ENCODE assay signal across 26 cellular contexts in genomic region chr7:135884495-135885237, GRCh38.
"Had no signal": no experiment of that assay in that cellular context is flagged by ENCODE, and none has a peak within 500 bp of the region (broad histone marks: within the 10 kb centered on the region; RNA-seq: fewer than 3 reads in every experiment).

No MANE protein-coding gene starts in this region.

- DNase-seq: activated B cell treated with CpG ODN at 0.5 μM for 24 hours; activated CD4-positive, alpha-beta T cell treated with anti-CD3 and anti-CD28 coated beads for 1 hour; activated CD4-positive, alpha-beta T cell treated with anti-CD3 and anti-CD28 coated beads, Interleukin-2, amount 10 ng/mL, durations not matched to agents 24 days and 14 days; activated CD4-positive, alpha-beta T cell treated with anti-CD3 and anti-CD28 coated beads, Interleukin-2, amount 50 U/mL, for 48 hours; activated CD8-positive, alpha-beta memory T cell treated with anti-CD3 and anti-CD28 coated beads, Interleukin-2, amount 10 ng/mL, durations not matched to agents 7 days and 5 days; activated effector memory CD4-positive, alpha-beta T cell treated with Interleukin-2 at 50 U/mL for 16 hours; activated naive CD4-positive, alpha-beta T cell; activated T-cell treated with anti-CD3 and anti-CD28 coated beads, Interleukin-2, amount 50 U/mL, for 24 hours; amniotic stem cell; body of pancreas; Kasumi-1; KBM-7; NCI-H1048; NCI-H146; NCI-H187 treated with DMSO at 0.1 percent for 48 hours; NCI-H2081 treated with DMSO at 0.1 percent for 48 hours; NCI-H446; NCI-H524; Peyer's patch; SHP77 treated with DMSO at 0.1 percent for 48 hours; T-helper 17 cell; T-helper 9 cell had no signal

- H3K4me1 Mint-ChIP-seq: activated B cell treated with CpG ODN at 0.5 μM for 24 hours; activated CD4-positive, alpha-beta T cell treated with anti-CD3 and anti-CD28 coated beads, Interleukin-2, amount 10 ng/mL, durations not matched to agents 24 days and 14 days; activated naive CD4-positive, alpha-beta T cell treated with anti-CD3 and anti-CD28 coated beads, Interleukin-2, amount 50 U/mL, for 24 hours had no signal

- ATAC-seq: activated CD8-positive, alpha-beta memory T cell treated with anti-CD3 and anti-CD28 coated beads, Interleukin-2, amount 10 ng/mL, durations not matched to agents 7 days and 5 days; body of pancreas; T-helper 17 cell had no signal

- H3K27ac Mint-ChIP-seq: activated B cell treated with CpG ODN at 0.5 μM for 24 hours; activated CD4-positive, alpha-beta T cell treated with anti-CD3 and anti-CD28 coated beads, Interleukin-2, amount 10 ng/mL, durations not matched to agents 24 days and 14 days; activated CD8-positive, alpha-beta memory T cell treated with anti-CD3 and anti-CD28 coated beads, Interleukin-2, amount 10 ng/mL, durations not matched to agents 7 days and 5 days; activated naive CD4-positive, alpha-beta T cell treated with anti-CD3 and anti-CD28 coated beads, Interleukin-2, amount 50 U/mL, for 24 hours; activated T-cell treated with anti-CD3 and anti-CD28 coated beads, Interleukin-2, amount 50 U/mL, for 24 hours; activated T-helper 1 cell treated with anti-CD3 and anti-CD28 coated beads, Interleukin-12 subunit alpha, Interleukin-12 subunit beta, Interleukin-2, Interleukin-4 antibody, amounts not matched to agents 30 ng/mL and 10 ng/mL and 1 ng/mL, durations not matched to agents 14 hours and 24 hours and 36 hours; T-helper 17 cell had no signal

- H3K9me3 ChIP-seq: ascending aorta, body of pancreas, Peyer's patch had no signal

- H3K27me3 ChIP-seq: ascending aorta, body of pancreas, Peyer's patch had no signal

- H3K36me3 ChIP-seq: ascending aorta, Peyer's patch had no signal

- H3K36me3 Mint-ChIP-seq: activated CD8-positive, alpha-beta memory T cell treated with anti-CD3 and anti-CD28 coated beads, Interleukin-2, amount 10 ng/mL, durations not matched to agents 7 days and 5 days; activated naive CD4-positive, alpha-beta T cell treated with anti-CD3 and anti-CD28 coated beads, Interleukin-2, amount 50 U/mL, for 24 hours had no signal

- H3K4me3 Mint-ChIP-seq: activated B cell treated with CpG ODN at 0.5 μM for 24 hours; activated CD4-positive, alpha-beta T cell treated with anti-CD3 and anti-CD28 coated beads, Interleukin-2, amount 10 ng/mL, durations not matched to agents 24 days and 14 days; activated CD8-positive, alpha-beta memory T cell treated with anti-CD3 and anti-CD28 coated beads, Interleukin-2, amount 10 ng/mL, durations not matched to agents 7 days and 5 days; activated naive CD4-positive, alpha-beta T cell treated with anti-CD3 and anti-CD28 coated beads, Interleukin-2, amount 50 U/mL, for 24 hours; activated T-cell treated with anti-CD3 and anti-CD28 coated beads, Interleukin-2, amount 50 U/mL, for 24 hours; activated T-helper 1 cell treated with anti-CD3 and anti-CD28 coated beads, Interleukin-12 subunit alpha, Interleukin-12 subunit beta, Interleukin-2, Interleukin-4 antibody, amounts not matched to agents 30 ng/mL and 10 ng/mL and 1 ng/mL, durations not matched to agents 14 hours and 24 hours and 36 hours; T-helper 17 cell had no signal

- H3K4me1 ChIP-seq: ascending aorta, body of pancreas, Peyer's patch had no signal

- H3K9me3 Mint-ChIP-seq: activated B cell treated with CpG ODN at 0.5 μM for 24 hours; activated CD4-positive, alpha-beta T cell treated with anti-CD3 and anti-CD28 coated beads, Interleukin-2, amount 10 ng/mL, durations not matched to agents 24 days and 14 days; activated naive CD4-positive, alpha-beta T cell treated with anti-CD3 and anti-CD28 coated beads, Interleukin-2, amount 50 U/mL, for 24 hours; activated T-cell treated with anti-CD3 and anti-CD28 coated beads, Interleukin-2, amount 50 U/mL, for 24 hours; activated T-helper 1 cell treated with anti-CD3 and anti-CD28 coated beads, Interleukin-12 subunit alpha, Interleukin-12 subunit beta, Interleukin-2, Interleukin-4 antibody, amounts not matched to agents 30 ng/mL and 10 ng/mL and 1 ng/mL, durations not matched to agents 14 hours and 24 hours and 36 hours had no signal

- H3K4me3 ChIP-seq: ascending aorta, body of pancreas, Peyer's patch had no signal

- H3K27ac ChIP-seq: ascending aorta, body of pancreas, Peyer's patch, RWPE1 had no signal

- H3K27me3 Mint-ChIP-seq: activated CD4-positive, alpha-beta T cell treated with anti-CD3 and anti-CD28 coated beads, Interleukin-2, amount 10 ng/mL, durations not matched to agents 24 days and 14 days; activated CD8-positive, alpha-beta memory T cell treated with anti-CD3 and anti-CD28 coated beads, Interleukin-2, amount 10 ng/mL, durations not matched to agents 7 days and 5 days; activated T-cell treated with anti-CD3 and anti-CD28 coated beads, Interleukin-2, amount 50 U/mL, for 24 hours; T-helper 17 cell had no signal
